Comparison of ENCODE assay signal across 9 cellular contexts in genomic region chr6:7052441-7052936, GRCh38. TPM values are rescaled to one million over a fixed set of nuclear protein-coding genes. Genes with fewer than 3 reads are reported as not detected.
DNase-seq lines count a peak whose midpoint lies in the region; ATAC-seq, FAIRE-seq and TF ChIP-seq lines count a peak whose summit lies in the region.
"Had no signal": no experiment of that assay in that cellular context is flagged by ENCODE, and none has a peak within 500 bp of the region (broad histone marks: within the 10 kb centered on the region; RNA-seq: fewer than 3 reads in every experiment).

No MANE protein-coding gene starts in this region.

- peak overlapping the region; percentile 94 for H3K9ac ChIP-seq in colonic mucosa (ENCODE audit: low read depth in 2 of 2, low read length in 2 of 2)

- H3K9me3 ChIP-seq in Peyer's patch (no peaks in the 10 kb centered on the region), colonic mucosa (no peaks in the 10 kb centered on the region), small intestine (ENCODE audit: control insufficient read depth, low read depth) (no peaks in the 10 kb centered on the region)

- no peak for TF ChIP-seq POLR2A in Peyer's patch (IDR thresholded peaks at IDR 0.05)

- peaks cover 0 to 14% (median 3%) of the 10 kb centered on the region in 4 donors for H3K4me1 ChIP-seq in Peyer's patch
- no peaks in the 10 kb centered on the region for H3K4me1 ChIP-seq in colonic mucosa
- peaks cover 0 to 2% of the 10 kb centered on the region in 2 donors for H3K4me1 ChIP-seq in small intestine (ENCODE audit: control insufficient read depth in 2 of 2, insufficient read depth in 1 of 2, low read depth in 1 of 2, low read length in 1 of 2)

- peak; percentile 8 for DNase-seq in stimulated activated CD4-positive, alpha-beta T cell treated with anti-CD3 and anti-CD28 coated beads, Interleukin-12 subunit alpha, Interleukin-12 subunit beta, amount 100 ng/mL, for 4 hours
- DNase-seq in stimulated activated CD4-positive, alpha-beta T cell treated with anti-CD3 and anti-CD28 coated beads, Interleukin-2, amount 100 ng/mL, for 24 hours, result no peak
- DNase-seq in Peyer's patch (peak in 2 of 3 donors; percentile 53 to 63), colonic mucosa (peak; percentile 47), kidney tubule cell (ENCODE audit: low spot score) (peak; percentile 85), small intestine (peak; percentile 30), GDM1 (lab: John Stamatoyannopoulos, UW) (no peak)

- no peak for FAIRE-seq in small intestine (lab: Jason Lieb, UNC)
- FAIRE-seq: GM18507 had no signal

- H3K27ac ChIP-seq in Peyer's patch (peak overlapping the region; percentile 59 to 94 (median 88)), colonic mucosa (peak overlapping the region; percentile 96), small intestine (ENCODE audit: low read depth in 1 of 2, low read length in 1 of 2) (peak overlapping the region; percentile 92 to 100)

- intact Hi-C loops in colonic mucosa (cut with DNase I), result no loop called here

- 0 to 3% (median 2%) methylated on average over 22 to 29 of the region's 29 CpGs for WGBS in small intestine, 3 donors

- TF ChIP-seq CTCF in Peyer's patch (IDR thresholded peaks at IDR 0.05) (no peak), colonic mucosa (IDR thresholded peaks at IDR 0.05) (no peak)

- H3K36me3 ChIP-seq in Peyer's patch (no peaks in the 10 kb centered on the region), colonic mucosa (no peaks in the 10 kb centered on the region), small intestine (ENCODE audit: control insufficient read depth in 2 of 2, insufficient read depth in 2 of 2, low read length in 2 of 2) (no peaks in the 10 kb centered on the region)

- no peak for ATAC-seq in HG03196 (IDR thresholded peaks at IDR 0.05; ENCODE audit: unreplicated experiment)

- H3K27me3 ChIP-seq in Peyer's patch, result no peaks in the 10 kb centered on the region
- H3K27me3 ChIP-seq in colonic mucosa, result no peaks in the 10 kb centered on the region
- no peaks in the 10 kb centered on the region for H3K27me3 ChIP-seq in small intestine (ENCODE audit: control insufficient read depth in 2 of 2, insufficient read depth in 2 of 2, low read length in 2 of 2)

- peak overlapping the region; percentile 59 to 70 (median 67) for H3K4me3 ChIP-seq in Peyer's patch
- H3K4me3 ChIP-seq in colonic mucosa, result peak overlapping the region; percentile 73
- peak overlapping the region; percentile 71 to 76 for H3K4me3 ChIP-seq in small intestine (ENCODE audit: low read depth in 1 of 2, low read length in 2 of 2)

RNA-seq across cellular contexts. Expression of gene RREB1, which starts 55.3 kb away (rescaled TPM):
- total RNA-seq in Peyer's patch, result 100 to 1,000 TPM in 3 of 4 donors, 10 to 100 TPM in 1; 65.0 to 118 (median 113) TPM
- total RNA-seq in colonic mucosa, result 10 to 100 TPM; 79.0 to 81.3 TPM
- 10 to 100 TPM in 2 of 3 donors, 1 to 10 TPM in 1; 6.5 to 12.7 (median 10.3) TPM for polyA plus RNA-seq in small intestine

Comparison
In these comparisons a context has a peak if more than half of its experiments do, and no peak if none do; other contexts are left out.
1. DNase-seq: peak in stimulated activated CD4-positive, alpha-beta T cell treated with anti-CD3 and anti-CD28 coated beads, Interleukin-12 subunit alpha, Interleukin-12 subunit beta, amount 100 ng/mL, for 4 hours (single experiment), Peyer's patch (2 of 3), colonic mucosa (single experiment), kidney tubule cell (single experiment) and small intestine (single experiment); none in stimulated activated CD4-positive, alpha-beta T cell treated with anti-CD3 and anti-CD28 coated beads, Interleukin-2, amount 100 ng/mL, for 24 hours (0 of 2) and GDM1 (single experiment).
2. Peak in every context shown above with its lines, with median percentiles within 50 percentile points of each other: H3K27ac ChIP-seq and H3K4me3 ChIP-seq.